ENCODE assay signal across 25 cellular contexts in the genomic region with DNA sequence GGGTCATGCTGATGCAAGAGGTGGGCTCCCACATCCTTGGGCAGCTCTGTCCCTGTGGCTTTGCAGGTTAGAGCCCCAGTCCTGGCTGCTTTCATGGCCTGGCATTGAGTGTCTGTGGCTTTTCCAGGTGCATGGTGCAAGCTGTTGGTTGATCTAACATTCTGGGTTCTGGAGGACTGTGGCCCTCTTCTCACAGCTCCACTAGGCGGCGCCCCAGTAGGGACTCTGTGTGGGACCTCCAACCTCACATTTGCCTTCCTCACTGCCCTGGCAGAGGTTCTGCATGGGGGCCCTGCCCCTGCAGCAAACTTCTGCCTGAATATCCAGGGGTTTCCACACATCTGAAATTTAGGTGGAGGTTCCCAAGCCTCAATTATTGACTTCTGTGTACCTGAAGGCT.
DNase-seq lines count a peak whose midpoint lies in the region; TF ChIP-seq lines count a peak whose summit lies in the region.
"Had no signal": no experiment of that assay in that cellular context is flagged by ENCODE, and none has a peak within 500 bp of the region (broad histone marks: within the 10 kb centered on the region; RNA-seq: fewer than 3 reads in every experiment).

No MANE protein-coding gene starts in this region.

- no peaks in the 10 kb centered on the region for H3K4me1 ChIP-seq in endodermal cell (ENCODE audit: control insufficient read depth, insufficient read depth, low read length)
- H3K4me1 ChIP-seq: Caco-2, pancreas, right atrium auricular region, transverse colon had no signal

- TF ChIP-seq CTCF in GM06990 (IDR thresholded peaks at IDR 0.05; ENCODE audit: insufficient read depth, low read length, poor library complexity, severe bottlenecking) = peak; percentile 45
- TF ChIP-seq CTCF in WERI-Rb-1 (IDR thresholded peaks at IDR 0.05; ENCODE audit: low read depth, low read length) = peak; percentile 50
- no peak for TF ChIP-seq CTCF in lower leg skin (IDR thresholded peaks at IDR 0.05)
- TF ChIP-seq CTCF in nephron progenitor cell (IDR thresholded peaks at IDR 0.05) = no peak
- TF ChIP-seq CTCF in endodermal cell (conservative IDR thresholded peaks at IDR 0.05) = no peak

- H3K36me3 ChIP-seq in GM06990 (ENCODE audit: control insufficient read depth, insufficient read depth, low read length) (no peaks in the 10 kb centered on the region), WERI-Rb-1 (no peaks in the 10 kb centered on the region), endodermal cell (ENCODE audit: control insufficient read depth, insufficient read depth, low read length) (no peaks in the 10 kb centered on the region)
- H3K36me3 ChIP-seq: pancreas, right atrium auricular region, transverse colon had no signal

- no peak for TF ChIP-seq POLR2A in lower leg skin (IDR thresholded peaks at IDR 0.05)

- peak; percentile 6 for DNase-seq in DMS53 (lab: John Stamatoyannopoulos, UW)
- DNase-seq in DMS53 treated with DMSO at 0.1 percent for 48 hours (lab: John Stamatoyannopoulos, UW; ENCODE audit: unreplicated experiment) = no peak
- no peak for DNase-seq in GM06990 (ENCODE audit: extremely low read depth, insufficient read length)
- DNase-seq in KBM-7 = peak; percentile 17
- DNase-seq in WERI-Rb-1 = no peak
- DNase-seq in lower leg skin (ENCODE audit: low spot score in 2 of 2) = no peak
- no peak for DNase-seq in nephron progenitor cell
- DNase-seq in endodermal cell = no peak
- DNase-seq: Caco-2; foreskin melanocyte; hippocampal formation; left ventricle myocardium superior; midbrain; NCI-H1417; NCI-H510A treated with DMSO at 0.1 percent for 48 hours; stimulated activated CD4-positive, alpha-beta T cell treated with anti-CD3 and anti-CD28 coated beads, Interleukin-12 subunit alpha, Interleukin-12 subunit beta, amount 100 ng/mL, for 4 hours; stimulated activated naive CD8-positive, alpha-beta T cell treated with anti-CD3 and anti-CD28 coated beads, Interleukin-15, amount 100 ng/mL, for 72 hours; SW 1271; transverse colon had no signal

- H3K36me3 Mint-ChIP-seq in nephron progenitor cell (ENCODE audit: low read depth) (no peaks in the 10 kb centered on the region), endodermal cell (ENCODE audit: low read depth) (peaks cover 8% of the 10 kb centered on the region)

- peaks cover 37% of the 10 kb centered on the region for H3K9me3 Mint-ChIP-seq in nephron progenitor cell
- peaks cover 53% of the 10 kb centered on the region for H3K9me3 Mint-ChIP-seq in endodermal cell

- no peak overlapping the region for H3K4me3 Mint-ChIP-seq in nephron progenitor cell
- H3K4me3 Mint-ChIP-seq in endodermal cell = no peak overlapping the region
- H3K4me3 Mint-ChIP-seq: activated T-helper 1 cell treated with anti-CD3 and anti-CD28 coated beads, Interleukin-12 subunit alpha, Interleukin-12 subunit beta, Interleukin-2, Interleukin-4 antibody, amounts not matched to agents 30 ng/mL and 10 ng/mL and 1 ng/mL, durations not matched to agents 14 hours and 24 hours and 36 hours; natural killer cell treated with Interleukin-12 subunit alpha and Interleukin-12 subunit beta and Interleukin-15 and Interleukin-18, amount 100 ng/mL, for 72 hours; stimulated activated naive CD8-positive, alpha-beta T cell treated with anti-CD3 and anti-CD28 coated beads, Interleukin-15, amount 100 ng/mL, for 72 hours had no signal

- H3K27me3 ChIP-seq in GM06990 (replicated peaks; ENCODE audit: control insufficient read depth, insufficient read depth, low read length) (no peaks in the 10 kb centered on the region), WERI-Rb-1 (ENCODE audit: insufficient read depth, low read depth, severe bottlenecking) (peaks cover 27% of the 10 kb centered on the region), endodermal cell (ENCODE audit: control insufficient read depth, insufficient read depth, low read length, poor library complexity, severe bottlenecking) (no peaks in the 10 kb centered on the region)
- H3K27me3 ChIP-seq: pancreas, right atrium auricular region, transverse colon had no signal

- 91 to 94% methylated on average over 2 of the region's 2 CpGs for WGBS in lower leg skin, 2 donors
- WGBS in endodermal cell (ENCODE audit: insufficient coverage in 1 of 2, insufficient read length in 1 of 2), 2 experiments = 93% methylated on average over 2 of the region's 2 CpGs; no CpG with 5 or more reads in 1 of the 2 experiments

- H3K4me3 ChIP-seq in GM06990 (replicated peaks; ENCODE audit: low read depth, low read length) (no peak overlapping the region), WERI-Rb-1 (ENCODE audit: low read depth, low read length) (no peak overlapping the region), lower leg skin (ENCODE audit: low read depth, poor library complexity, severe bottlenecking) (no peak overlapping the region), endodermal cell (ENCODE audit: low read length) (no peak overlapping the region)
- H3K4me3 ChIP-seq: GM12878, pancreas, right atrium auricular region, transverse colon had no signal

- no peak overlapping the region for H3K27ac ChIP-seq in WERI-Rb-1
- no peak overlapping the region for H3K27ac ChIP-seq in endodermal cell (ENCODE audit: low read depth, low read length)
- H3K27ac ChIP-seq: pancreas, right atrium auricular region, transverse colon had no signal

- H3K27me3 Mint-ChIP-seq in nephron progenitor cell (ENCODE audit: low read depth, poor library complexity) = peaks cover 3% of the 10 kb centered on the region
- no peaks in the 10 kb centered on the region for H3K27me3 Mint-ChIP-seq in endodermal cell (ENCODE audit: insufficient read depth)
- H3K27me3 Mint-ChIP-seq: stimulated activated naive CD8-positive, alpha-beta T cell treated with anti-CD3 and anti-CD28 coated beads, Interleukin-15, amount 100 ng/mL, for 72 hours had no signal

- H3K4me1 Mint-ChIP-seq in nephron progenitor cell (no peaks in the 10 kb centered on the region), endodermal cell (no peaks in the 10 kb centered on the region)
- H3K4me1 Mint-ChIP-seq: stimulated activated naive CD8-positive, alpha-beta T cell treated with anti-CD3 and anti-CD28 coated beads, Interleukin-15, amount 100 ng/mL, for 72 hours had no signal

- H3K9me3 ChIP-seq in WERI-Rb-1 (ENCODE audit: severe bottlenecking) (no peaks in the 10 kb centered on the region), endodermal cell (ENCODE audit: control insufficient read depth, low read length) (peaks cover 21% of the 10 kb centered on the region)
- H3K9me3 ChIP-seq: pancreas had no signal

- in situ Hi-C loops in KBM-7 (cut with MboI; ENCODE audit: low pct_unique_long_range_greater_than_20kb, low sequenced_read_pairs) = no loop called here

- intact Hi-C loops in lower leg skin (cut with DNase I; ENCODE audit: low total_unique reads) = no loop called here

- H3K9ac ChIP-seq in endodermal cell (ENCODE audit: extremely low read depth, low read length, poor library complexity, severe bottlenecking) = no peak overlapping the region

- no peak overlapping the region for H3K27ac Mint-ChIP-seq in nephron progenitor cell
- H3K27ac Mint-ChIP-seq in endodermal cell = no peak overlapping the region
- H3K27ac Mint-ChIP-seq: activated naive CD4-positive, alpha-beta T cell treated with anti-CD3 and anti-CD28 coated beads, Interleukin-2, amount 50 U/mL, for 72 hours; activated T-helper 1 cell treated with anti-CD3 and anti-CD28 coated beads, Interleukin-12 subunit alpha, Interleukin-12 subunit beta, Interleukin-2, Interleukin-4 antibody, amounts not matched to agents 30 ng/mL and 10 ng/mL and 1 ng/mL, durations not matched to agents 14 hours and 24 hours and 36 hours; natural killer cell treated with Interleukin-12 subunit alpha and Interleukin-12 subunit beta and Interleukin-15 and Interleukin-18, amount 100 ng/mL, for 72 hours; stimulated activated naive CD8-positive, alpha-beta T cell treated with anti-CD3 and anti-CD28 coated beads, Interleukin-15, amount 100 ng/mL, for 72 hours had no signal

Comparison
In these comparisons a context has a peak if more than half of its experiments do, and no peak if none do; other contexts are left out.
1. DNase-seq: peak in DMS53 (single experiment) and KBM-7 (single experiment); none in DMS53 treated with DMSO at 0.1 percent for 48 hours (single experiment), GM06990 (single experiment), WERI-Rb-1 (single experiment), lower leg skin (0 of 2), nephron progenitor cell (single experiment) and endodermal cell (single experiment).
2. CTCF ChIP-seq: peak in GM06990 (single experiment) and WERI-Rb-1 (single experiment); none in lower leg skin (0 of 3), nephron progenitor cell (single experiment) and endodermal cell (single experiment).